ENCODE assay signal across 1 cellular context in the genomic region with DNA sequence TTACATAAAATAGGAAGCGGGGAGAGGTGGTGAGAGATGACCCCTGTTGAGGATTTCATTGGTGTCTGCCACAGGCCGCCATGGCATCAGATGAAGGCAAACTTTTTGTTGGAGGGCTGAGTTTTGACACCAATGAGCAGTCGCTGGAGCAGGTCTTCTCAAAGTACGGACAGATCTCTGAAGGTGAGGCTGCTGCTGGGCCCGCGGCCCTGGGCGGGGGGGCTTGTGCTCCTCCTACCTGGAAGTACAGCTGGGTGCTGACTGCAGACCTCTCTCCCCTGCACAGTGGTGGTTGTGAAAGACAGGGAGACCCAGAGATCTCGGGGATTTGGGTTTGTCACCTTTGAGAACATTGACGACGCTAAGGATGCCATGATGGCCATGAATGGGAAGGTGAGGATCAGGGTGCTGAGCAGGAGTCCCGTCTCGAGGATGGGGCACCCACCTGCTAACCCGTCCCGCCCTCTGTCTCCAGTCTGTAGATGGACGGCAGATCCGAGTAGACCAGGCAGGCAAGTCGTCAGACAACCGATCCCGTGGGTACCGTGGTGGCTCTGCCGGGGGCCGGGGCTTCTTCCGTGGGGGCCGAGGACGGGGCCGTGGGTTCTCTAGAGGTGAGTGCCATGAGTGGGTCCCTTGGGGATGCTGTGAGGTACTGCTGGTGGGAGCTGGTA.
TF ChIP-seq lines count a peak whose summit lies in the region.

No MANE protein-coding gene starts in this region.

TF ChIP-seq in K562, 482 proteins besides CTCF, POLR2A, EP300 and RAD21 (continued from another document and continues in another):
- TF ChIP-seq, protein P1, sequence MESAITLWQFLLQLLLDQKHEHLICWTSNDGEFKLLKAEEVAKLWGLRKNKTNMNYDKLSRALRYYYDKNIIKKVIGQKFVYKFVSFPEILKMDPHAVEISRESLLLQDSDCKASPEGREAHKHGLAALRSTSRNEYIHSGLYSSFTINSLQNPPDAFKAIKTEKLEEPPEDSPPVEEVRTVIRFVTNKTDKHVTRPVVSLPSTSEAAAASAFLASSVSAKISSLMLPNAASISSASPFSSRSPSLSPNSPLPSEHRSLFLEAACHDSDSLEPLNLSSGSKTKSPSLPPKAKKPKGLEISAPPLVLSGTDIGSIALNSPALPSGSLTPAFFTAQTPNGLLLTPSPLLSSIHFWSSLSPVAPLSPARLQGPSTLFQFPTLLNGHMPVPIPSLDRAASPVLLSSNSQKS (CRISPR knock-in tag; IDR thresholded peaks at IDR 0.05): no peak
- TF ChIP-seq ZNF197 (CRISPR knock-in tag; IDR thresholded peaks at IDR 0.05; ENCODE audit: low read depth) (no peak), HDAC8 (tag; IDR thresholded peaks at IDR 0.05) (no peak), SLC30A9 (CRISPR knock-in tag; IDR thresholded peaks at IDR 0.05) (no peak), JUN (IDR thresholded peaks at IDR 0.05; ENCODE audit: borderline replicate concordance, low read depth, low read length) (no peak), JUN (CRISPR knock-in tag; IDR thresholded peaks at IDR 0.05; ENCODE audit: borderline replicate concordance) (no peak), NCOR1 (IDR thresholded peaks at IDR 0.05) (0 out of 2 replicates have a peak, but pooled peaks have one; percentile 21), NR2F6 (CRISPR knock-in tag; IDR thresholded peaks at IDR 0.05) (no peak), TCF3 (CRISPR knock-in tag; IDR thresholded peaks at IDR 0.05) (no peak), RUNX1 (IDR thresholded peaks at IDR 0.05; ENCODE audit: low read depth) (no peak), STAG1 (CRISPR knock-in tag; IDR thresholded peaks at IDR 0.05; ENCODE audit: borderline replicate concordance) (0 out of 2 replicates have a peak, but pooled peaks have one; percentile 22), SMARCB1 (IDR thresholded peaks at IDR 0.05; ENCODE audit: insufficient read length, low read depth) (no peak), ZFX (CRISPR knock-in tag; IDR thresholded peaks at IDR 0.05) (peak; percentile 18; the same call in 1 of the 2 replicates), SMAD1 (IDR thresholded peaks at IDR 0.05; ENCODE audit: low read depth, low read length, partially characterized antibody) (no peak), RBFOX2 (IDR thresholded peaks at IDR 0.05; ENCODE audit: low read depth, low read length) (peak; percentile 2; the same call in 1 of the 2 replicates), RNF2 (IDR thresholded peaks at IDR 0.05) (no peak), POLR2AphosphoS2 (IDR thresholded peaks at IDR 0.05; ENCODE audit: low read length) (peak; percentile 33; the same call in 1 of the 2 replicates), KDM2B (CRISPR knock-in tag; IDR thresholded peaks at IDR 0.05) (no peak), LCOR (CRISPR knock-in tag; IDR thresholded peaks at IDR 0.05) (no peak), ZNF146 (CRISPR knock-in tag; IDR thresholded peaks at IDR 0.05; ENCODE audit: unreplicated experiment) (no peak), ZNF274 (IDR thresholded peaks at IDR 0.05; ENCODE audit: borderline replicate concordance, low read depth, low read length) (no peak), ZNF436 (CRISPR knock-in tag; IDR thresholded peaks at IDR 0.05) (0 out of 2 replicates have a peak, but pooled peaks have one; percentile 21), BMI1 (IDR thresholded peaks at IDR 0.05; ENCODE audit: low read length) (no peak), ZNF175 (CRISPR knock-in tag; IDR thresholded peaks at IDR 0.05; ENCODE audit: low read depth) (no peak), HDAC1 (IDR thresholded peaks at IDR 0.05) (peak in 1 of 2 experiments; percentile 44; a peak in 1 of 4 replicates), ZNF212 (CRISPR knock-in tag; IDR thresholded peaks at IDR 0.05) (no peak), RB1 (IDR thresholded peaks at IDR 0.05; ENCODE audit: low read depth) (no peak), E2F3 (CRISPR knock-in tag; IDR thresholded peaks at IDR 0.05) (no peak), ZKSCAN3 (CRISPR knock-in tag; IDR thresholded peaks at IDR 0.05) (no peak), PPARD (CRISPR knock-in tag; IDR thresholded peaks at IDR 0.05) (no peak), KDM5B (IDR thresholded peaks at IDR 0.05; ENCODE audit: insufficient replicate concordance, low read depth, low read length) (no peak), SRF (CRISPR knock-in tag; IDR thresholded peaks at IDR 0.05) (no peak), TBL1XR1 (IDR thresholded peaks at IDR 0.05; ENCODE audit: low read length in 2 of 2) (no peak), RFX1 (IDR thresholded peaks at IDR 0.05) (no peak), SP1 (CRISPR knock-in tag; IDR thresholded peaks at IDR 0.05) (0 out of 2 replicates have a peak, but pooled peaks have one; percentile 56), KDM4B (IDR thresholded peaks at IDR 0.05; ENCODE audit: borderline replicate concordance in 2 of 2, low read depth in 1 of 2) (no peak), SIRT6 (IDR thresholded peaks at IDR 0.05; ENCODE audit: low read depth, low read length) (no peak)
- TF ChIP-seq, protein P2, sequence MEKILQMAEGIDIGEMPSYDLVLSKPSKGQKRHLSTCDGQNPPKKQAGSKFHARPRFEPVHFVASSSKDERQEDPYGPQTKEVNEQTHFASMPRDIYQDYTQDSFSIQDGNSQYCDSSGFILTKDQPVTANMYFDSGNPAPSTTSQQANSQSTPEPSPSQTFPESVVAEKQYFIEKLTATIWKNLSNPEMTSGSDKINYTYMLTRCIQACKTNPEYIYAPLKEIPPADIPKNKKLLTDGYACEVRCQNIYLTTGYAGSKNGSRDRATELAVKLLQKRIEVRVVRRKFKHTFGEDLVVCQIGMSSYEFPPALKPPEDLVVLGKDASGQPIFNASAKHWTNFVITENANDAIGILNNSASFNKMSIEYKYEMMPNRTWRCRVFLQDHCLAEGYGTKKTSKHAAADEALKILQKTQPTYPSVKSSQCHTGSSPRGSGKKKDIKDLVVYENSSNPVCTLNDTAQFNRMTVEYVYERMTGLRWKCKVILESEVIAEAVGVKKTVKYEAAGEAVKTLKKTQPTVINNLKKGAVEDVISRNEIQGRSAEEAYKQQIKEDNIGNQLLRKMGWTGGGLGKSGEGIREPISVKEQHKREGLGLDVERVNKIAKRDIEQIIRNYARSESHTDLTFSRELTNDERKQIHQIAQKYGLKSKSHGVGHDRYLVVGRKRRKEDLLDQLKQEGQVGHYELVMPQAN (IDR thresholded peaks at IDR 0.05; ENCODE audit: borderline replicate concordance): no peak
- TF ChIP-seq, protein P3, sequence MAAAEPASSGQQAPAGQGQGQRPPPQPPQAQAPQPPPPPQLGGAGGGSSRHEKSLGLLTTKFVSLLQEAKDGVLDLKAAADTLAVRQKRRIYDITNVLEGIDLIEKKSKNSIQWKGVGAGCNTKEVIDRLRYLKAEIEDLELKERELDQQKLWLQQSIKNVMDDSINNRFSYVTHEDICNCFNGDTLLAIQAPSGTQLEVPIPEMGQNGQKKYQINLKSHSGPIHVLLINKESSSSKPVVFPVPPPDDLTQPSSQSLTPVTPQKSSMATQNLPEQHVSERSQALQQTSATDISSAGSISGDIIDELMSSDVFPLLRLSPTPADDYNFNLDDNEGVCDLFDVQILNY (CRISPR knock-in tag; IDR thresholded peaks at IDR 0.05): no peak
- TF ChIP-seq, protein P4, sequence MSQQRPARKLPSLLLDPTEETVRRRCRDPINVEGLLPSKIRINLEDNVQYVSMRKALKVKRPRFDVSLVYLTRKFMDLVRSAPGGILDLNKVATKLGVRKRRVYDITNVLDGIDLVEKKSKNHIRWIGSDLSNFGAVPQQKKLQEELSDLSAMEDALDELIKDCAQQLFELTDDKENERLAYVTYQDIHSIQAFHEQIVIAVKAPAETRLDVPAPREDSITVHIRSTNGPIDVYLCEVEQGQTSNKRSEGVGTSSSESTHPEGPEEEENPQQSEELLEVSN (IDR thresholded peaks at IDR 0.05; ENCODE audit: borderline replicate concordance in 1 of 2, extremely low read depth in 1 of 2, insufficient read depth in 1 of 2, insufficient read length in 1 of 2, low read depth in 1 of 2, low read length in 1 of 2, poor library complexity in 1 of 2, severe bottlenecking in 1 of 2): peak in 1 of 2 experiments; percentile 59
- TF ChIP-seq, protein P5, sequence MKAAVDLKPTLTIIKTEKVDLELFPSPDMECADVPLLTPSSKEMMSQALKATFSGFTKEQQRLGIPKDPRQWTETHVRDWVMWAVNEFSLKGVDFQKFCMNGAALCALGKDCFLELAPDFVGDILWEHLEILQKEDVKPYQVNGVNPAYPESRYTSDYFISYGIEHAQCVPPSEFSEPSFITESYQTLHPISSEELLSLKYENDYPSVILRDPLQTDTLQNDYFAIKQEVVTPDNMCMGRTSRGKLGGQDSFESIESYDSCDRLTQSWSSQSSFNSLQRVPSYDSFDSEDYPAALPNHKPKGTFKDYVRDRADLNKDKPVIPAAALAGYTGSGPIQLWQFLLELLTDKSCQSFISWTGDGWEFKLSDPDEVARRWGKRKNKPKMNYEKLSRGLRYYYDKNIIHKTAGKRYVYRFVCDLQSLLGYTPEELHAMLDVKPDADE (conservative IDR thresholded peaks at IDR 0.05; ENCODE audit: control insufficient read depth, low read depth, low read length): no peak
- TF ChIP-seq, protein P6, sequence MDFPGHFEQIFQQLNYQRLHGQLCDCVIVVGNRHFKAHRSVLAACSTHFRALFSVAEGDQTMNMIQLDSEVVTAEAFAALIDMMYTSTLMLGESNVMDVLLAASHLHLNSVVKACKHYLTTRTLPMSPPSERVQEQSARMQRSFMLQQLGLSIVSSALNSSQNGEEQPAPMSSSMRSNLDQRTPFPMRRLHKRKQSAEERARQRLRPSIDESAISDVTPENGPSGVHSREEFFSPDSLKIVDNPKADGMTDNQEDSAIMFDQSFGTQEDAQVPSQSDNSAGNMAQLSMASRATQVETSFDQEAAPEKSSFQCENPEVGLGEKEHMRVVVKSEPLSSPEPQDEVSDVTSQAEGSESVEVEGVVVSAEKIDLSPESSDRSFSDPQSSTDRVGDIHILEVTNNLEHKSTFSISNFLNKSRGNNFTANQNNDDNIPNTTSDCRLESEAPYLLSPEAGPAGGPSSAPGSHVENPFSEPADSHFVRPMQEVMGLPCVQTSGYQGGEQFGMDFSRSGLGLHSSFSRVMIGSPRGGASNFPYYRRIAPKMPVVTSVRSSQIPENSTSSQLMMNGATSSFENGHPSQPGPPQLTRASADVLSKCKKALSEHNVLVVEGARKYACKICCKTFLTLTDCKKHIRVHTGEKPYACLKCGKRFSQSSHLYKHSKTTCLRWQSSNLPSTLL (IDR thresholded peaks at IDR 0.05): no peak
- TF ChIP-seq, protein P7, sequence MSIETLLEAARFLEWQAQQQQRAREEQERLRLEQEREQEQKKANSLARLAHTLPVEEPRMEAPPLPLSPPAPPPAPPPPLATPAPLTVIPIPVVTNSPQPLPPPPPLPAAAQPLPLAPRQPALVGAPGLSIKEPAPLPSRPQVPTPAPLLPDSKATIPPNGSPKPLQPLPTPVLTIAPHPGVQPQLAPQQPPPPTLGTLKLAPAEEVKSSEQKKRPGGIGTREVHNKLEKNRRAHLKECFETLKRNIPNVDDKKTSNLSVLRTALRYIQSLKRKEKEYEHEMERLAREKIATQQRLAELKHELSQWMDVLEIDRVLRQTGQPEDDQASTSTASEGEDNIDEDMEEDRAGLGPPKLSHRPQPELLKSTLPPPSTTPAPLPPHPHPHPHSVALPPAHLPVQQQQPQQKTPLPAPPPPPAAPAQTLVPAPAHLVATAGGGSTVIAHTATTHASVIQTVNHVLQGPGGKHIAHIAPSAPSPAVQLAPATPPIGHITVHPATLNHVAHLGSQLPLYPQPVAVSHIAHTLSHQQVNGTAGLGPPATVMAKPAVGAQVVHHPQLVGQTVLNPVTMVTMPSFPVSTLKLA (conservative IDR thresholded peaks at IDR 0.05): peak; percentile 31 to 37; a peak in 1 of 4 replicates
- TF ChIP-seq, protein P8, sequence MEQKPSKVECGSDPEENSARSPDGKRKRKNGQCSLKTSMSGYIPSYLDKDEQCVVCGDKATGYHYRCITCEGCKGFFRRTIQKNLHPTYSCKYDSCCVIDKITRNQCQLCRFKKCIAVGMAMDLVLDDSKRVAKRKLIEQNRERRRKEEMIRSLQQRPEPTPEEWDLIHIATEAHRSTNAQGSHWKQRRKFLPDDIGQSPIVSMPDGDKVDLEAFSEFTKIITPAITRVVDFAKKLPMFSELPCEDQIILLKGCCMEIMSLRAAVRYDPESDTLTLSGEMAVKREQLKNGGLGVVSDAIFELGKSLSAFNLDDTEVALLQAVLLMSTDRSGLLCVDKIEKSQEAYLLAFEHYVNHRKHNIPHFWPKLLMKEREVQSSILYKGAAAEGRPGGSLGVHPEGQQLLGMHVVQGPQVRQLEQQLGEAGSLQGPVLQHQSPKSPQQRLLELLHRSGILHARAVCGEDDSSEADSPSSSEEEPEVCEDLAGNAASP (IDR thresholded peaks at IDR 0.05): no peak
- TF ChIP-seq, protein P9, sequence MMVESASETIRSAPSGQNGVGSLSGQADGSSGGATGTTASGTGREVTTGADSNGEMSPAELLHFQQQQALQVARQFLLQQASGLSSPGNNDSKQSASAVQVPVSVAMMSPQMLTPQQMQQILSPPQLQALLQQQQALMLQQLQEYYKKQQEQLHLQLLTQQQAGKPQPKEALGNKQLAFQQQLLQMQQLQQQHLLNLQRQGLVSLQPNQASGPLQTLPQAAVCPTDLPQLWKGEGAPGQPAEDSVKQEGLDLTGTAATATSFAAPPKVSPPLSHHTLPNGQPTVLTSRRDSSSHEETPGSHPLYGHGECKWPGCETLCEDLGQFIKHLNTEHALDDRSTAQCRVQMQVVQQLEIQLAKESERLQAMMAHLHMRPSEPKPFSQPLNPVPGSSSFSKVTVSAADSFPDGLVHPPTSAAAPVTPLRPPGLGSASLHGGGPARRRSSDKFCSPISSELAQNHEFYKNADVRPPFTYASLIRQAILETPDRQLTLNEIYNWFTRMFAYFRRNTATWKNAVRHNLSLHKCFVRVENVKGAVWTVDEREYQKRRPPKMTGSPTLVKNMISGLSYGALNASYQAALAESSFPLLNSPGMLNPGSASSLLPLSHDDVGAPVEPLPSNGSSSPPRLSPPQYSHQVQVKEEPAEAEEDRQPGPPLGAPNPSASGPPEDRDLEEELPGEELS (CRISPR knock-in tag; IDR thresholded peaks at IDR 0.05; ENCODE audit: borderline replicate concordance): no peak
- TF ChIP-seq, protein P10, sequence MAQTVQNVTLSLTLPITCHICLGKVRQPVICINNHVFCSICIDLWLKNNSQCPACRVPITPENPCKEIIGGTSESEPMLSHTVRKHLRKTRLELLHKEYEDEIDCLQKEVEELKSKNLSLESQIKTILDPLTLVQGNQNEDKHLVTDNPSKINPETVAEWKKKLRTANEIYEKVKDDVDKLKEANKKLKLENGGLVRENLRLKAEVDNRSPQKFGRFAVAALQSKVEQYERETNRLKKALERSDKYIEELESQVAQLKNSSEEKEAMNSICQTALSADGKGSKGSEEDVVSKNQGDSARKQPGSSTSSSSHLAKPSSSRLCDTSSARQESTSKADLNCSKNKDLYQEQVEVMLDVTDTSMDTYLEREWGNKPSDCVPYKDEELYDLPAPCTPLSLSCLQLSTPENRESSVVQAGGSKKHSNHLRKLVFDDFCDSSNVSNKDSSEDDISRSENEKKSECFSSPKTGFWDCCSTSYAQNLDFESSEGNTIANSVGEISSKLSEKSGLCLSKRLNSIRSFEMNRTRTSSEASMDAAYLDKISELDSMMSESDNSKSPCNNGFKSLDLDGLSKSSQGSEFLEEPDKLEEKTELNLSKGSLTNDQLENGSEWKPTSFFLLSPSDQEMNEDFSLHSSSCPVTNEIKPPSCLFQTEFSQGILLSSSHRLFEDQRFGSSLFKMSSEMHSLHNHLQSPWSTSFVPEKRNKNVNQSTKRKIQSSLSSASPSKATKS (CRISPR knock-in tag; IDR thresholded peaks at IDR 0.05): no peak
